8 cellular contexts compared by ENCODE assay signal in genomic region chr19:6459356-6460098, GRCh38. TPM values are rescaled to one million over a fixed set of nuclear protein-coding genes. Genes with fewer than 3 reads are reported as not detected.
DNase-seq lines count a peak whose midpoint lies in the region; ATAC-seq and TF ChIP-seq lines count a peak whose summit lies in the region.

Gene SLC25A23, minus strand, starts transcription at chr19:6459792. Its CDS starts 164 bp downstream, at chr19:6459628.

- H3K4me3 ChIP-seq in fibroblast of the aortic adventitia (ENCODE audit: low read depth, low read length) (peak within 1 kb of the TSS; percentile 83), thoracic aorta (peak within 1 kb of the TSS; percentile 97)

- peaks cover 9% of the 10 kb centered on the region for H3K36me3 ChIP-seq in thoracic aorta

- peaks cover 16 to 17% of the 10 kb centered on the region in 2 donors for H3K4me1 Mint-ChIP-seq in natural killer cell treated with Interleukin-12 subunit alpha and Interleukin-12 subunit beta and Interleukin-15 and Interleukin-18, amount 100 ng/mL, for 72 hours (ENCODE audit: low read depth in 2 of 2)

- peak; percentile 32 for DNase-seq in AG09319 (ENCODE audit: extremely low read depth, low read depth)
- peak; percentile 28 to 34 for DNase-seq in activated T-helper 1 cell treated with anti-CD3 and anti-CD28 coated beads, Interleukin-2, amount 50 U/mL, for 16 hours (ENCODE audit: low read depth in 1 of 2, low spot score in 1 of 2)
- DNase-seq in fibroblast of the aortic adventitia (ENCODE audit: low read depth): peak; percentile 69
- DNase-seq in natural killer cell treated with Interleukin-12 subunit alpha and Interleukin-12 subunit beta and Interleukin-15 and Interleukin-18, amount 100 ng/mL, for 72 hours (ENCODE audit: low spot score): peak; percentile 70
- DNase-seq in thoracic aorta (ENCODE audit: low spot score): no peak

- no peak for TF ChIP-seq CTCF in AG09319 (IDR thresholded peaks at IDR 0.05; ENCODE audit: low read depth, low read length)
- TF ChIP-seq CTCF in fibroblast of the aortic adventitia (IDR thresholded peaks at IDR 0.05; ENCODE audit: insufficient read depth, low read length): no peak
- no peak for TF ChIP-seq CTCF in thoracic aorta (IDR thresholded peaks at IDR 0.05)

- no peaks in the 10 kb centered on the region for H3K36me3 Mint-ChIP-seq in natural killer cell treated with Interleukin-12 subunit alpha and Interleukin-12 subunit beta and Interleukin-15 and Interleukin-18, amount 100 ng/mL, for 72 hours

- H3K9me3 ChIP-seq in thoracic aorta: no peaks in the 10 kb centered on the region

- ATAC-seq in GM18858 (IDR thresholded peaks at IDR 0.05; ENCODE audit: unreplicated experiment) (peak; percentile 13), HG03432 (IDR thresholded peaks at IDR 0.05; ENCODE audit: unreplicated experiment) (peak; percentile 38), thoracic aorta (ENCODE audit: insufficient number of reproducible peaks, low FRiP score, low read depth) (peak; percentile 61)
- ATAC-seq in natural killer cell treated with Interleukin-12 subunit alpha and Interleukin-12 subunit beta and Interleukin-15 and Interleukin-18, amount 100 ng/mL, for 72 hours: peak; percentile 55 to 69

- H3K27me3 ChIP-seq in thoracic aorta (replicated peaks; ENCODE audit: insufficient read depth): no peaks in the 10 kb centered on the region

- H3K9me3 Mint-ChIP-seq in natural killer cell treated with Interleukin-12 subunit alpha and Interleukin-12 subunit beta and Interleukin-15 and Interleukin-18, amount 100 ng/mL, for 72 hours: no peaks in the 10 kb centered on the region

- H3K27ac ChIP-seq in thoracic aorta: peak within 1 kb of the TSS; percentile 53 to 71

- peak within 1 kb of the TSS; percentile 95 for H3K4me3 Mint-ChIP-seq in natural killer cell treated with Interleukin-12 subunit alpha and Interleukin-12 subunit beta and Interleukin-15 and Interleukin-18, amount 100 ng/mL, for 72 hours

- peak within 1 kb of the TSS; percentile 80 to 83 for H3K27ac Mint-ChIP-seq in natural killer cell treated with Interleukin-12 subunit alpha and Interleukin-12 subunit beta and Interleukin-15 and Interleukin-18, amount 100 ng/mL, for 72 hours

- H3K4me1 ChIP-seq in thoracic aorta (ENCODE audit: control insufficient read depth in 1 of 2, low read depth in 2 of 2): peaks cover 0 to 15% of the 10 kb centered on the region in 2 donors

- no peaks in the 10 kb centered on the region for H3K27me3 Mint-ChIP-seq in natural killer cell treated with Interleukin-12 subunit alpha and Interleukin-12 subunit beta and Interleukin-15 and Interleukin-18, amount 100 ng/mL, for 72 hours

TF ChIP-seq in PFSK-1, 5 proteins besides CTCF, POLR2A, EP300 and RAD21:
- no peak for TF ChIP-seq TAF1 (IDR thresholded peaks at IDR 0.05; ENCODE audit: borderline replicate concordance, insufficient read depth, low read length)
- peak; percentile 34; the same call in 1 of the 2 replicates for TF ChIP-seq POLR2AphosphoS5 (IDR thresholded peaks at IDR 0.05; ENCODE audit: low read depth, low read length)
- peak; percentile 79 for TF ChIP-seq FOXP2 (optimal IDR thresholded peaks at IDR 0.05; ENCODE audit: borderline replicate concordance, extremely low read depth, extremely low read length, insufficient read depth)
- TF ChIP-seq, protein P1, sequence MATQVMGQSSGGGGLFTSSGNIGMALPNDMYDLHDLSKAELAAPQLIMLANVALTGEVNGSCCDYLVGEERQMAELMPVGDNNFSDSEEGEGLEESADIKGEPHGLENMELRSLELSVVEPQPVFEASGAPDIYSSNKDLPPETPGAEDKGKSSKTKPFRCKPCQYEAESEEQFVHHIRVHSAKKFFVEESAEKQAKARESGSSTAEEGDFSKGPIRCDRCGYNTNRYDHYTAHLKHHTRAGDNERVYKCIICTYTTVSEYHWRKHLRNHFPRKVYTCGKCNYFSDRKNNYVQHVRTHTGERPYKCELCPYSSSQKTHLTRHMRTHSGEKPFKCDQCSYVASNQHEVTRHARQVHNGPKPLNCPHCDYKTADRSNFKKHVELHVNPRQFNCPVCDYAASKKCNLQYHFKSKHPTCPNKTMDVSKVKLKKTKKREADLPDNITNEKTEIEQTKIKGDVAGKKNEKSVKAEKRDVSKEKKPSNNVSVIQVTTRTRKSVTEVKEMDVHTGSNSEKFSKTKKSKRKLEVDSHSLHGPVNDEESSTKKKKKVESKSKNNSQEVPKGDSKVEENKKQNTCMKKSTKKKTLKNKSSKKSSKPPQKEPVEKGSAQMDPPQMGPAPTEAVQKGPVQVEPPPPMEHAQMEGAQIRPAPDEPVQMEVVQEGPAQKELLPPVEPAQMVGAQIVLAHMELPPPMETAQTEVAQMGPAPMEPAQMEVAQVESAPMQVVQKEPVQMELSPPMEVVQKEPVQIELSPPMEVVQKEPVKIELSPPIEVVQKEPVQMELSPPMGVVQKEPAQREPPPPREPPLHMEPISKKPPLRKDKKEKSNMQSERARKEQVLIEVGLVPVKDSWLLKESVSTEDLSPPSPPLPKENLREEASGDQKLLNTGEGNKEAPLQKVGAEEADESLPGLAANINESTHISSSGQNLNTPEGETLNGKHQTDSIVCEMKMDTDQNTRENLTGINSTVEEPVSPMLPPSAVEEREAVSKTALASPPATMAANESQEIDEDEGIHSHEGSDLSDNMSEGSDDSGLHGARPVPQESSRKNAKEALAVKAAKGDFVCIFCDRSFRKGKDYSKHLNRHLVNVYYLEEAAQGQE (IDR thresholded peaks at IDR 0.05; ENCODE audit: insufficient read depth in 1 of 2, low read depth in 2 of 2, low read length in 2 of 2): 0 out of 4 replicates have a peak, but pooled peaks of 1 of the 2 experiments have one; percentile 19

RNA-seq across cellular contexts. Expression of gene SLC25A23, which starts in this region (rescaled TPM):
- polyA plus RNA-seq in PFSK-1 (2012; ENCODE audit: insufficient read length, low read depth): 46.7 TPM
- total RNA-seq in fibroblast of the aortic adventitia (ENCODE audit: low replicate concordance) (27.7 and 46.9 TPM in 2 replicates), thoracic aorta (10 to 100 TPM; 89.6 to 97.1 TPM)
- 10 to 100 TPM in 1 of 2 donors, 1 to 10 TPM in 1; 5.4 to 10.5 TPM for total RNA-seq in natural killer cell treated with Interleukin-12 subunit alpha and Interleukin-12 subunit beta and Interleukin-15 and Interleukin-18, amount 100 ng/mL, for 72 hours
